Comparison of ENCODE assay signal across 14 cellular contexts in the genomic region with DNA sequence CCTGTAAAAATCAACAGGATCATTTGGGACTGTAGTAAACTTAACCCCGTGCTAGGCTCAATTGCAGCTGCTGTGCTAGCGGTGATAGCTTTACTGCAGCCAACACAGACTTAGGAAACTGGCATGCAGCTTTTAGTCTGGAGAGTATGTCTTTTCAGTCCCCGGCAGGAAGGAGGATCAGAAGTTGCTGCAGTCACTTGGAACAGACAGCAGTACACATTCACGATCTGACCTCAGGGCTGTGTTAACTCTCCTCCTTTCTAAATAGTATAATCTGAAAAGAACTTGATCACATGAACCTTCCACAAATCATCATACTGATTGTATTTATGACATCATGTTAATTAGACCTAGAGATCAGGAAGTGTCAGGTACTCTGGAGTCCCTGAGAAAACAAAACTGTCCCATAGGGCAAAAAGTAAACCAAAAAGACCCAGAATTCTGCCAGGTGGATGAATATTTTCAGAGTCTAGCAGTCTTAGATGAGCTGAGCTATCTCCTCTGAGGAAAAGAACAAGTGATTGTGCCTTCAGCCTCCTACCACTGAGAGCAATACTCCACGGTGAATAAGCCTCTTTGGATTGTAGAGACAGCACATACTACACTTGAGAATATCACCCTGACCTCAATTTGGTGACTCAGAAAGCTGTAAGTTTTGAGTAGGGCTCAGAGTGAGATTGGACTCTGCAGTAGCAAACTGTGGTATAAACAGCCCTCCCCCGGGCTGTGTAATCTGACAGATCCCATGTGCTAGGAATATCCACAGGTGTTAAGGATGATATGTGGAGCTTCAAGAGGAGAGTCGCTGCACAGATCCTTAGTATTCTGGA.
A peak's percentile ranks its signal among the peaks of the same experiment; 100 is the strongest.
DNase-seq lines count a peak whose midpoint lies in the region; ATAC-seq and TF ChIP-seq lines count a peak whose summit lies in the region.
"Had no signal": no experiment of that assay in that cellular context is flagged by ENCODE, and none has a peak within 500 bp of the region (broad histone marks: within the 10 kb centered on the region; RNA-seq: fewer than 3 reads in every experiment).

No MANE protein-coding gene starts in this region.

- no peak overlapping the region for H3K4me3 Mint-ChIP-seq in natural killer cell treated with Interleukin-12 subunit alpha and Interleukin-12 subunit beta and Interleukin-15 and Interleukin-18, amount 100 ng/mL, for 72 hours
- H3K4me3 Mint-ChIP-seq: stimulated activated naive CD8-positive, alpha-beta T cell treated with anti-CD3 and anti-CD28 coated beads, Interleukin-15, Interleukin-2, amounts not matched to agents 100 ng/mL and 50 ng/mL, for 24 hours; T-cell had no signal

- no peaks in the 10 kb centered on the region for H3K9me3 ChIP-seq in uterus
- H3K9me3 ChIP-seq: heart right ventricle had no signal

- intact Hi-C loops in uterus (cut with DNase I; ENCODE audit: low total_unique reads) = no loop called here

- TF ChIP-seq POLR2A in uterus (IDR thresholded peaks at IDR 0.05) = no peak

- H3K9me3 Mint-ChIP-seq in natural killer cell treated with Interleukin-12 subunit alpha and Interleukin-12 subunit beta and Interleukin-15 and Interleukin-18, amount 100 ng/mL, for 72 hours = no peaks in the 10 kb centered on the region
- H3K9me3 Mint-ChIP-seq: stimulated activated naive CD8-positive, alpha-beta T cell treated with anti-CD3 and anti-CD28 coated beads, Interleukin-15, Interleukin-2, amounts not matched to agents 100 ng/mL and 50 ng/mL, for 24 hours; T-cell had no signal

- H3K4me1 ChIP-seq in uterus = no peaks in the 10 kb centered on the region

- no peak overlapping the region for H3K27ac Mint-ChIP-seq in natural killer cell treated with Interleukin-12 subunit alpha and Interleukin-12 subunit beta and Interleukin-15 and Interleukin-18, amount 100 ng/mL, for 72 hours
- H3K27ac Mint-ChIP-seq: stimulated activated naive CD8-positive, alpha-beta T cell treated with anti-CD3 and anti-CD28 coated beads, Interleukin-15, Interleukin-2, amounts not matched to agents 100 ng/mL and 50 ng/mL, for 24 hours; T-cell had no signal

- no peak overlapping the region for H3K27ac ChIP-seq in uterus
- H3K27ac ChIP-seq: heart right ventricle had no signal

- H3K27me3 Mint-ChIP-seq in natural killer cell treated with Interleukin-12 subunit alpha and Interleukin-12 subunit beta and Interleukin-15 and Interleukin-18, amount 100 ng/mL, for 72 hours = peaks cover 0 to 12% of the 10 kb centered on the region in 2 donors
- H3K27me3 Mint-ChIP-seq: stimulated activated naive CD8-positive, alpha-beta T cell treated with anti-CD3 and anti-CD28 coated beads, Interleukin-15, Interleukin-2, amounts not matched to agents 100 ng/mL and 50 ng/mL, for 24 hours had no signal

- H3K4me1 Mint-ChIP-seq in natural killer cell treated with Interleukin-12 subunit alpha and Interleukin-12 subunit beta and Interleukin-15 and Interleukin-18, amount 100 ng/mL, for 72 hours (ENCODE audit: low read depth in 2 of 2) = peaks cover 3 to 13% of the 10 kb centered on the region in 2 donors
- H3K4me1 Mint-ChIP-seq: T-cell had no signal

- H3K4me3 ChIP-seq in choroid plexus epithelial cell (ENCODE audit: low read depth, low read length) (no peak overlapping the region), uterus (no peak overlapping the region)
- H3K4me3 ChIP-seq: heart right ventricle had no signal

- H3K36me3 Mint-ChIP-seq in natural killer cell treated with Interleukin-12 subunit alpha and Interleukin-12 subunit beta and Interleukin-15 and Interleukin-18, amount 100 ng/mL, for 72 hours = no peaks in the 10 kb centered on the region
- H3K36me3 Mint-ChIP-seq: T-cell had no signal

- TF ChIP-seq CTCF in choroid plexus epithelial cell (conservative IDR thresholded peaks at IDR 0.05; ENCODE audit: low read depth, low read length) = no peak
- no peak for TF ChIP-seq CTCF in uterus (IDR thresholded peaks at IDR 0.05)

- DNase-seq in activated CD4-positive, CD25-positive, alpha-beta regulatory T cell treated with anti-CD3 and anti-CD28 coated beads, Interleukin-2, amount 50 U/mL, for 72 hours = no peak
- DNase-seq in M059J (ENCODE audit: low read depth) (peak; percentile 84), choroid plexus epithelial cell (ENCODE audit: low read depth) (peak; percentile 76), CD1c-positive myeloid dendritic cell (ENCODE audit: extremely low spot score) (no peak), mucosa of gallbladder (ENCODE audit: low spot score) (no peak), uterus (no peak)
- DNase-seq in natural killer cell treated with Interleukin-12 subunit alpha and Interleukin-12 subunit beta and Interleukin-15 and Interleukin-18, amount 100 ng/mL, for 72 hours (ENCODE audit: low spot score) = no peak
- DNase-seq: activated CD8-positive, alpha-beta memory T cell treated with anti-CD3 and anti-CD28 coated beads, Interleukin-2, amount 50 U/mL, for 4 hours; heart right ventricle; NCI-H1092 treated with DMSO at 0.1 percent for 48 hours; NCI-H524 treated with DMSO at 0.1 percent for 48 hours; T-cell had no signal

- peak; percentile 48 to 59 for ATAC-seq in activated CD4-positive, CD25-positive, alpha-beta regulatory T cell treated with anti-CD3 and anti-CD28 coated beads, Interleukin-2, amount 50 U/mL, for 24 hours
- ATAC-seq in natural killer cell treated with Interleukin-12 subunit alpha and Interleukin-12 subunit beta and Interleukin-15 and Interleukin-18, amount 100 ng/mL, for 72 hours = peak; percentile 76 to 94
- ATAC-seq: T-cell had no signal

- no peaks in the 10 kb centered on the region for H3K36me3 ChIP-seq in uterus
- H3K36me3 ChIP-seq: heart right ventricle had no signal

- no peaks in the 10 kb centered on the region for H3K27me3 ChIP-seq in uterus

Comparison
In these comparisons a context has a peak if more than half of its experiments do, and no peak if none do; other contexts are left out.
1. DNase-seq: peak in M059J (single experiment) and choroid plexus epithelial cell (single experiment); none in activated CD4-positive, CD25-positive, alpha-beta regulatory T cell treated with anti-CD3 and anti-CD28 coated beads, Interleukin-2, amount 50 U/mL, for 72 hours (single experiment), natural killer cell treated with Interleukin-12 subunit alpha and Interleukin-12 subunit beta and Interleukin-15 and Interleukin-18, amount 100 ng/mL, for 72 hours (single experiment), CD1c-positive myeloid dendritic cell (single experiment), mucosa of gallbladder (single experiment) and uterus (0 of 2).